ENCODE assay signal across 7 cellular contexts in the genomic region with DNA sequence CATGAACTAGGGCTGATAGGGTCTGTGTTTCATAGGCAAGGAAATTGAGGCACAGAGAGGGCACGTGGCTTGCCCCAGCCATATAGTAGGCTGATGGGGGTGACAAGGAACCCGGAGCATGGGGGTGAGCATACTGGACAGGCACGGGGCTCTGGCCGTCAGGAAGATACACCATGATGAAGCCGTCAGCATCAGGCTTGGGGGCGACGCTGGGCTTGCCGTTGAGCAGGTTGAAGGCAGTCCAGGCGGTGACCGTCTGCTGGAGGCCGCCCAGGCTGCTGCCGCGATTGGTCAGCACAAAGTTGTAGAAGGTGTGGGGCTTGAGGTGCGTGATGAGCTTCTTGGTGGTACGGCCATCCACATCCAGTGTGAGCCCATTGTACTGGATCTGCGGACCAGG.
"Had no signal": no experiment of that assay in that cellular context is flagged by ENCODE, and none has a peak within 500 bp of the region (broad histone marks: within the 10 kb centered on the region; RNA-seq: fewer than 3 reads in every experiment).

No MANE protein-coding gene starts in this region.

- DNase-seq: GM23248, GOT3, H9, HCEC 1CT, IMR-90, KG1 had no signal

- ATAC-seq: K562 had no signal

- H3K4me3 ChIP-seq: GM23248, K562 had no signal

- H2AFZ ChIP-seq: GM23248 had no signal

- H3K4me3 Mint-ChIP-seq: H9 had no signal

- H3K4me1 Mint-ChIP-seq: H9 had no signal

- H3K27ac ChIP-seq: GM23248 had no signal
